1 cellular context compared by ENCODE assay signal in genomic region chr6:30508890-30509736, GRCh38.
A peak's percentile ranks its signal among the peaks of the same experiment; 100 is the strongest.
TF ChIP-seq lines count a peak whose summit lies in the region.

No MANE protein-coding gene starts in this region.

TF ChIP-seq in K562, 482 proteins besides CTCF, POLR2A, EP300 and RAD21 (continued from another document and continues in another):
- TF ChIP-seq ZNF277 (CRISPR knock-in tag; IDR thresholded peaks at IDR 0.05; ENCODE audit: borderline replicate concordance), result no peak
- no peak for TF ChIP-seq IRF2 (CRISPR knock-in tag; IDR thresholded peaks at IDR 0.05)
- no peak for TF ChIP-seq ZNF717 (CRISPR knock-in tag; IDR thresholded peaks at IDR 0.05)
- 0 out of 2 replicates have a peak, but pooled peaks have one; percentile 25 for TF ChIP-seq SOX6 (IDR thresholded peaks at IDR 0.05)
- TF ChIP-seq, protein P1, sequence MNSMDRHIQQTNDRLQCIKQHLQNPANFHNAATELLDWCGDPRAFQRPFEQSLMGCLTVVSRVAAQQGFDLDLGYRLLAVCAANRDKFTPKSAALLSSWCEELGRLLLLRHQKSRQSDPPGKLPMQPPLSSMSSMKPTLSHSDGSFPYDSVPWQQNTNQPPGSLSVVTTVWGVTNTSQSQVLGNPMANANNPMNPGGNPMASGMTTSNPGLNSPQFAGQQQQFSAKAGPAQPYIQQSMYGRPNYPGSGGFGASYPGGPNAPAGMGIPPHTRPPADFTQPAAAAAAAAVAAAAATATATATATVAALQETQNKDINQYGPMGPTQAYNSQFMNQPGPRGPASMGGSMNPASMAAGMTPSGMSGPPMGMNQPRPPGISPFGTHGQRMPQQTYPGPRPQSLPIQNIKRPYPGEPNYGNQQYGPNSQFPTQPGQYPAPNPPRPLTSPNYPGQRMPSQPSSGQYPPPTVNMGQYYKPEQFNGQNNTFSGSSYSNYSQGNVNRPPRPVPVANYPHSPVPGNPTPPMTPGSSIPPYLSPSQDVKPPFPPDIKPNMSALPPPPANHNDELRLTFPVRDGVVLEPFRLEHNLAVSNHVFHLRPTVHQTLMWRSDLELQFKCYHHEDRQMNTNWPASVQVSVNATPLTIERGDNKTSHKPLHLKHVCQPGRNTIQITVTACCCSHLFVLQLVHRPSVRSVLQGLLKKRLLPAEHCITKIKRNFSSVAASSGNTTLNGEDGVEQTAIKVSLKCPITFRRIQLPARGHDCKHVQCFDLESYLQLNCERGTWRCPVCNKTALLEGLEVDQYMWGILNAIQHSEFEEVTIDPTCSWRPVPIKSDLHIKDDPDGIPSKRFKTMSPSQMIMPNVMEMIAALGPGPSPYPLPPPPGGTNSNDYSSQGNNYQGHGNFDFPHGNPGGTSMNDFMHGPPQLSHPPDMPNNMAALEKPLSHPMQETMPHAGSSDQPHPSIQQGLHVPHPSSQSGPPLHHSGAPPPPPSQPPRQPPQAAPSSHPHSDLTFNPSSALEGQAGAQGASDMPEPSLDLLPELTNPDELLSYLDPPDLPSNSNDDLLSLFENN (IDR thresholded peaks at IDR 0.05; ENCODE audit: low read depth in 2 of 2, low read length in 2 of 2), result no peak
- peak; percentile 87; the same call in 1 of the 2 replicates for TF ChIP-seq ESRRA (IDR thresholded peaks at IDR 0.05; ENCODE audit: borderline replicate concordance, low read depth)
- no peak for TF ChIP-seq CGGBP1 (CRISPR knock-in tag; IDR thresholded peaks at IDR 0.05)
- no peak for TF ChIP-seq FUS (optimal IDR thresholded peaks at IDR 0.05; ENCODE audit: low read depth, low read length)
- TF ChIP-seq, protein P2, sequence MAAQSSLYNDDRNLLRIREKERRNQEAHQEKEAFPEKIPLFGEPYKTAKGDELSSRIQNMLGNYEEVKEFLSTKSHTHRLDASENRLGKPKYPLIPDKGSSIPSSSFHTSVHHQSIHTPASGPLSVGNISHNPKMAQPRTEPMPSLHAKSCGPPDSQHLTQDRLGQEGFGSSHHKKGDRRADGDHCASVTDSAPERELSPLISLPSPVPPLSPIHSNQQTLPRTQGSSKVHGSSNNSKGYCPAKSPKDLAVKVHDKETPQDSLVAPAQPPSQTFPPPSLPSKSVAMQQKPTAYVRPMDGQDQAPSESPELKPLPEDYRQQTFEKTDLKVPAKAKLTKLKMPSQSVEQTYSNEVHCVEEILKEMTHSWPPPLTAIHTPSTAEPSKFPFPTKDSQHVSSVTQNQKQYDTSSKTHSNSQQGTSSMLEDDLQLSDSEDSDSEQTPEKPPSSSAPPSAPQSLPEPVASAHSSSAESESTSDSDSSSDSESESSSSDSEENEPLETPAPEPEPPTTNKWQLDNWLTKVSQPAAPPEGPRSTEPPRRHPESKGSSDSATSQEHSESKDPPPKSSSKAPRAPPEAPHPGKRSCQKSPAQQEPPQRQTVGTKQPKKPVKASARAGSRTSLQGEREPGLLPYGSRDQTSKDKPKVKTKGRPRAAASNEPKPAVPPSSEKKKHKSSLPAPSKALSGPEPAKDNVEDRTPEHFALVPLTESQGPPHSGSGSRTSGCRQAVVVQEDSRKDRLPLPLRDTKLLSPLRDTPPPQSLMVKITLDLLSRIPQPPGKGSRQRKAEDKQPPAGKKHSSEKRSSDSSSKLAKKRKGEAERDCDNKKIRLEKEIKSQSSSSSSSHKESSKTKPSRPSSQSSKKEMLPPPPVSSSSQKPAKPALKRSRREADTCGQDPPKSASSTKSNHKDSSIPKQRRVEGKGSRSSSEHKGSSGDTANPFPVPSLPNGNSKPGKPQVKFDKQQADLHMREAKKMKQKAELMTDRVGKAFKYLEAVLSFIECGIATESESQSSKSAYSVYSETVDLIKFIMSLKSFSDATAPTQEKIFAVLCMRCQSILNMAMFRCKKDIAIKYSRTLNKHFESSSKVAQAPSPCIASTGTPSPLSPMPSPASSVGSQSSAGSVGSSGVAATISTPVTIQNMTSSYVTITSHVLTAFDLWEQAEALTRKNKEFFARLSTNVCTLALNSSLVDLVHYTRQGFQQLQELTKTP (IDR thresholded peaks at IDR 0.05; ENCODE audit: low read depth in 1 of 2, partially characterized antibody in 2 of 2), result peak in 1 of 2 experiments; percentile 23
- TF ChIP-seq E2F4 (CRISPR knock-in tag; IDR thresholded peaks at IDR 0.05; ENCODE audit: low read depth), result no peak
- TF ChIP-seq SETDB1 (IDR thresholded peaks at IDR 0.05; ENCODE audit: low read length), result no peak
- TF ChIP-seq ATF7 (IDR thresholded peaks at IDR 0.05), result no peak
- TF ChIP-seq DACH1 (IDR thresholded peaks at IDR 0.05; ENCODE audit: partially characterized antibody), result no peak
- TF ChIP-seq KLF16 (IDR thresholded peaks at IDR 0.05), result no peak
- no peak for TF ChIP-seq ZNF174 (CRISPR knock-in tag; IDR thresholded peaks at IDR 0.05)
- no peak for TF ChIP-seq PTBP1 (IDR thresholded peaks at IDR 0.05; ENCODE audit: low read depth, low read length)
- no peak for TF ChIP-seq POU5F1 (IDR thresholded peaks at IDR 0.05; ENCODE audit: borderline replicate concordance, low read depth, low read length, partially characterized antibody)
- no peak for TF ChIP-seq NRF1 (conservative IDR thresholded peaks at IDR 0.05 in 1 of 2, IDR thresholded peaks at IDR 0.05 in 1 of 2)
- no peak for TF ChIP-seq TRIM28 (IDR thresholded peaks at IDR 0.05)
- TF ChIP-seq ZNF408 (CRISPR knock-in tag; IDR thresholded peaks at IDR 0.05; ENCODE audit: low read depth), result no peak
- TF ChIP-seq ZNF445 (CRISPR knock-in tag; IDR thresholded peaks at IDR 0.05; ENCODE audit: low read depth), result no peak
- no peak for TF ChIP-seq ZNF696 (CRISPR knock-in tag; conservative IDR thresholded peaks at IDR 0.05)
- no peak for TF ChIP-seq ZNF586 (CRISPR knock-in tag; conservative IDR thresholded peaks at IDR 0.05)
- 0 out of 2 replicates have a peak, but pooled peaks have one; percentile 38 for TF ChIP-seq ZEB2 (IDR thresholded peaks at IDR 0.05)
- no peak for TF ChIP-seq ZNF561 (CRISPR knock-in tag; conservative IDR thresholded peaks at IDR 0.05)
- no peak for TF ChIP-seq CTCFL (IDR thresholded peaks at IDR 0.05; ENCODE audit: borderline replicate concordance, insufficient read depth, low read depth, low read length, poor library complexity, severe bottlenecking)
- TF ChIP-seq, protein P3, sequence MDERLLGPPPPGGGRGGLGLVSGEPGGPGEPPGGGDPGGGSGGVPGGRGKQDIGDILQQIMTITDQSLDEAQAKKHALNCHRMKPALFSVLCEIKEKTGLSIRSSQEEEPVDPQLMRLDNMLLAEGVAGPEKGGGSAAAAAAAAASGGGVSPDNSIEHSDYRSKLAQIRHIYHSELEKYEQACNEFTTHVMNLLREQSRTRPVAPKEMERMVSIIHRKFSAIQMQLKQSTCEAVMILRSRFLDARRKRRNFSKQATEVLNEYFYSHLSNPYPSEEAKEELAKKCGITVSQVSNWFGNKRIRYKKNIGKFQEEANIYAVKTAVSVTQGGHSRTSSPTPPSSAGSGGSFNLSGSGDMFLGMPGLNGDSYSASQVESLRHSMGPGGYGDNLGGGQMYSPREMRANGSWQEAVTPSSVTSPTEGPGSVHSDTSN (CRISPR knock-in tag; IDR thresholded peaks at IDR 0.05; ENCODE audit: low read depth), result no peak
- TF ChIP-seq, protein P3 (tag; conservative IDR thresholded peaks at IDR 0.05; ENCODE audit: low read depth), result no peak
- no peak for TF ChIP-seq TCF7L2 (IDR thresholded peaks at IDR 0.05; ENCODE audit: low read depth, low read length)
- TF ChIP-seq GATAD2A (IDR thresholded peaks at IDR 0.05), result no peak
- no peak; the same call in 1 of the 2 replicates for TF ChIP-seq FOSL1 (tag; conservative IDR thresholded peaks at IDR 0.05)
- TF ChIP-seq PHB2 (IDR thresholded peaks at IDR 0.05; ENCODE audit: low read depth), result 0 out of 2 replicates have a peak, but pooled peaks have one; percentile 11
- no peak for TF ChIP-seq KLF13 (tag; IDR thresholded peaks at IDR 0.05; ENCODE audit: borderline replicate concordance, low read depth)
- no peak for TF ChIP-seq MYC (IDR thresholded peaks at IDR 0.05; ENCODE audit: low read depth, low read length)
- TF ChIP-seq MYC (CRISPR knock-in tag; IDR thresholded peaks at IDR 0.05; ENCODE audit: borderline replicate concordance, low read depth), result 0 out of 2 replicates have a peak, but pooled peaks have one; percentile 21
- TF ChIP-seq, protein P4, sequence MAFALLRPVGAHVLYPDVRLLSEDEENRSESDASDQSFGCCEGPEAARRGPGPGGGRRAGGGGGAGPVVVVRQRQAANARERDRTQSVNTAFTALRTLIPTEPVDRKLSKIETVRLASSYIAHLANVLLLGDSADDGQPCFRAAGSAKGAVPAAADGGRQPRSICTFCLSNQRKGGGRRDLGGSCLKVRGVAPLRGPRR (CRISPR knock-in tag; IDR thresholded peaks at IDR 0.05), result no peak
- no peak for TF ChIP-seq MXD1 (CRISPR knock-in tag; IDR thresholded peaks at IDR 0.05; ENCODE audit: borderline replicate concordance, poor library complexity, severe bottlenecking)
- peak; percentile 94 for TF ChIP-seq ETV1 (tag; conservative IDR thresholded peaks at IDR 0.05; ENCODE audit: low read depth)
- TF ChIP-seq, protein P5, sequence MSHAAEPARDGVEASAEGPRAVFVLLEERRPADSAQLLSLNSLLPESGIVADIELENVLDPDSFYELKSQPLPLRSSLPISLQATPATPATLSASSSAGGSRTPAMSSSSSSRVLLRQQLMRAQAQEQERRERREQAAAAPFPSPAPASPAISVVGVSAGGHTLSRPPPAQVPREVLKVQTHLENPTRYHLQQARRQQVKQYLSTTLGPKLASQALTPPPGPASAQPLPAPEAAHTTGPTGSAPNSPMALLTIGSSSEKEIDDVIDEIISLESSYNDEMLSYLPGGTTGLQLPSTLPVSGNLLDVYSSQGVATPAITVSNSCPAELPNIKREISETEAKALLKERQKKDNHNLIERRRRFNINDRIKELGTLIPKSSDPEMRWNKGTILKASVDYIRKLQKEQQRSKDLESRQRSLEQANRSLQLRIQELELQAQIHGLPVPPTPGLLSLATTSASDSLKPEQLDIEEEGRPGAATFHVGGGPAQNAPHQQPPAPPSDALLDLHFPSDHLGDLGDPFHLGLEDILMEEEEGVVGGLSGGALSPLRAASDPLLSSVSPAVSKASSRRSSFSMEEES (CRISPR knock-in tag; IDR thresholded peaks at IDR 0.05), result no peak
- TF ChIP-seq C11orf30 (IDR thresholded peaks at IDR 0.05; ENCODE audit: low read depth), result no peak
- no peak for TF ChIP-seq ZNF436 (CRISPR knock-in tag; IDR thresholded peaks at IDR 0.05)
- TF ChIP-seq ZNF589 (CRISPR knock-in tag; IDR thresholded peaks at IDR 0.05; ENCODE audit: low read depth), result peak; percentile 96
- no peak for TF ChIP-seq BCL6 (CRISPR knock-in tag; IDR thresholded peaks at IDR 0.05)
- TF ChIP-seq TAL1 (IDR thresholded peaks at IDR 0.05), result no peak
- TF ChIP-seq ZBTB8A (IDR thresholded peaks at IDR 0.05; ENCODE audit: partially characterized antibody), result no peak
- TF ChIP-seq PHF8 (IDR thresholded peaks at IDR 0.05; ENCODE audit: borderline replicate concordance, low read length), result no peak
- peak; percentile 24; the same call in 1 of the 2 replicates for TF ChIP-seq ZFX (CRISPR knock-in tag; IDR thresholded peaks at IDR 0.05)
